Comparison of ENCODE assay signal across 24 cellular contexts in genomic region chr17:62675701-62676100, GRCh38.
"Had no signal": no experiment of that assay in that cellular context is flagged by ENCODE, and none has a peak within 500 bp of the region (broad histone marks: within the 10 kb centered on the region; RNA-seq: fewer than 3 reads in every experiment).

No MANE protein-coding gene starts in this region.

- H3K9me3 Mint-ChIP-seq: activated CD8-positive, alpha-beta T cell treated with anti-CD3 and anti-CD28 coated beads for 36 hours; activated naive CD8-positive, alpha-beta T cell treated with anti-CD3 and anti-CD28 coated beads, Interleukin-2, amount 10 ng/mL, durations not matched to agents 7 days and 5 days had no signal

- H3K27ac Mint-ChIP-seq: activated CD8-positive, alpha-beta T cell treated with anti-CD3 and anti-CD28 coated beads for 36 hours; activated naive CD8-positive, alpha-beta T cell treated with anti-CD3 and anti-CD28 coated beads, Interleukin-2, amount 10 ng/mL, durations not matched to agents 7 days and 5 days had no signal

- H3K4me3 ChIP-seq: adrenal gland, breast epithelium, K562, Peyer's patch had no signal

- H3K4me3 Mint-ChIP-seq: activated CD8-positive, alpha-beta T cell treated with anti-CD3 and anti-CD28 coated beads for 36 hours; activated naive CD8-positive, alpha-beta T cell treated with anti-CD3 and anti-CD28 coated beads, Interleukin-2, amount 10 ng/mL, durations not matched to agents 7 days and 5 days had no signal

- DNase-seq: activated CD4-positive, alpha-beta T cell treated with anti-CD3 and anti-CD28 coated beads for 4 hours; activated CD8-positive, alpha-beta memory T cell treated with anti-CD3 and anti-CD28 coated beads, Interleukin-2, amount 50 U/mL, for 48 hours; activated CD8-positive, alpha-beta T cell treated with anti-CD3 and anti-CD28 coated beads for 36 hours; activated naive CD4-positive, alpha-beta T cell treated with anti-CD3 and anti-CD28 coated beads, Interleukin-2, amount 50 U/mL, for 16 hours; activated naive CD8-positive, alpha-beta T cell treated with anti-CD3 and anti-CD28 coated beads, Interleukin-2, amount 10 ng/mL, durations not matched to agents 7 days and 5 days; activated T-cell treated with anti-CD3 and anti-CD28 coated beads, Interleukin-2, amount 50 U/mL, for 1 hour; Karpas-422; MM.1S; NCI-H1105; NCI-H1436; NCI-H1694 treated with DMSO at 0.1 percent for 48 hours; NCI-H2029 treated with DMSO at 0.1 percent for 48 hours; NCI-H345; NCI-H510A; NCI-H526 treated with DMSO at 0.1 percent for 48 hours; NCI-H82; NK-92 treated with Interleukin-12 subunit alpha and Interleukin-12 subunit beta, amount 100 ng/mL, for 24 hours; Peyer's patch; SHP77 treated with DMSO at 0.1 percent for 48 hours; SW 1271 had no signal

- H3K27me3 ChIP-seq: adrenal gland, breast epithelium, Peyer's patch had no signal

- H3K4me1 Mint-ChIP-seq: activated naive CD8-positive, alpha-beta T cell treated with anti-CD3 and anti-CD28 coated beads, Interleukin-2, amount 10 ng/mL, durations not matched to agents 7 days and 5 days had no signal

- H3K36me3 Mint-ChIP-seq: activated naive CD8-positive, alpha-beta T cell treated with anti-CD3 and anti-CD28 coated beads, Interleukin-2, amount 10 ng/mL, durations not matched to agents 7 days and 5 days had no signal

- H3K27me3 Mint-ChIP-seq: activated CD8-positive, alpha-beta T cell treated with anti-CD3 and anti-CD28 coated beads for 36 hours; activated naive CD8-positive, alpha-beta T cell treated with anti-CD3 and anti-CD28 coated beads, Interleukin-2, amount 10 ng/mL, durations not matched to agents 7 days and 5 days had no signal

- H3K9me3 ChIP-seq: adrenal gland, breast epithelium, Peyer's patch had no signal

- H3K4me1 ChIP-seq: adrenal gland, Peyer's patch had no signal

- ATAC-seq: activated CD4-positive, CD25-positive, alpha-beta regulatory T cell treated with anti-CD3 and anti-CD28 coated beads, Interleukin-2, amount 50 U/mL, for 24 hours; activated CD8-positive, alpha-beta T cell treated with anti-CD3 and anti-CD28 coated beads for 36 hours; K562 had no signal

- H3K27ac ChIP-seq: Peyer's patch had no signal

- H3K36me3 ChIP-seq: adrenal gland, breast epithelium, Peyer's patch had no signal
